Comparison of ENCODE assay signal across 10 cellular contexts in the genomic region with DNA sequence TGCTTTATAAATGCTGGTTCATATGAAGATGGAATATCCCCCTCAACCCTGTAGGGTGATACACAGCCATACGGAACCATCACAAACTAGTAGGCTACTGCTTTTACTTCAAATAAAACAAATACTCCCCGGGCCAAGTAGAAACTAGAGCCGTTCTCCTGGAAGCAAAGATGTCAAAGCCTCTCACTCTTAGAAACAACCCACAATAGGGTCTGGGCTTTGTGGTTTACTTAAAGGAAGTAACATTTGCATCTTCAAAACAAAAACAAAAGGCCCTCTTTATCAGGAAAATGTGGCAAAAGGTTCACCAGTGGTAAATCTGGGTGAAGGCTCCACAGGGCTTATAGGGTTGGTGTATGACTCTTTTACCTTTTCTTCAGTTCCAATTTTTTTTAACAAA.
"Had no signal": no experiment of that assay in that cellular context is flagged by ENCODE, and none has a peak within 500 bp of the region (broad histone marks: within the 10 kb centered on the region; RNA-seq: fewer than 3 reads in every experiment).

No MANE protein-coding gene starts in this region.

- H3K27me3 Mint-ChIP-seq: stimulated activated memory B cell treated with anti-CD40 and anti-IgM and Interleukin-4, amounts not matched to agents 10 μg/mL and 1 μg/mL and 100 μg/mL, for 72 hours; T-cell had no signal

- H3K27ac Mint-ChIP-seq: stimulated activated memory B cell treated with anti-CD40 and anti-IgM and Interleukin-4, amounts not matched to agents 10 μg/mL and 1 μg/mL and 100 μg/mL, for 72 hours; T-cell had no signal

- H3K36me3 ChIP-seq: adrenal gland had no signal

- H3K27me3 ChIP-seq: adrenal gland, tibial nerve had no signal

- H3K4me3 ChIP-seq: adrenal gland, smooth muscle cell, tibial nerve had no signal

- H3K9me3 ChIP-seq: adrenal gland, tibial nerve had no signal

- DNase-seq: activated naive CD4-positive, alpha-beta T cell treated with anti-CD3 and anti-CD28 coated beads, Interleukin-2, amount 50 U/mL, for 16 hours; adrenal gland; effector memory CD4-positive, alpha-beta T cell; left ventricle myocardium superior; posterior cingulate gyrus; right cardiac atrium; T-cell had no signal

- H3K4me1 ChIP-seq: adrenal gland had no signal

- H3K27ac ChIP-seq: adrenal gland, tibial nerve had no signal

- H3K9me3 Mint-ChIP-seq: stimulated activated memory B cell treated with anti-CD40 and anti-IgM and Interleukin-4, amounts not matched to agents 10 μg/mL and 1 μg/mL and 100 μg/mL, for 72 hours; T-cell had no signal

- H3K4me2 ChIP-seq: smooth muscle cell had no signal

- H3K4me3 Mint-ChIP-seq: stimulated activated memory B cell treated with anti-CD40 and anti-IgM and Interleukin-4, amounts not matched to agents 10 μg/mL and 1 μg/mL and 100 μg/mL, for 72 hours; T-cell had no signal

- ATAC-seq: stimulated activated memory B cell treated with anti-CD40 and anti-IgM and Interleukin-4, amounts not matched to agents 10 μg/mL and 1 μg/mL and 100 μg/mL, for 72 hours; T-cell had no signal
